In the genomic region with DNA sequence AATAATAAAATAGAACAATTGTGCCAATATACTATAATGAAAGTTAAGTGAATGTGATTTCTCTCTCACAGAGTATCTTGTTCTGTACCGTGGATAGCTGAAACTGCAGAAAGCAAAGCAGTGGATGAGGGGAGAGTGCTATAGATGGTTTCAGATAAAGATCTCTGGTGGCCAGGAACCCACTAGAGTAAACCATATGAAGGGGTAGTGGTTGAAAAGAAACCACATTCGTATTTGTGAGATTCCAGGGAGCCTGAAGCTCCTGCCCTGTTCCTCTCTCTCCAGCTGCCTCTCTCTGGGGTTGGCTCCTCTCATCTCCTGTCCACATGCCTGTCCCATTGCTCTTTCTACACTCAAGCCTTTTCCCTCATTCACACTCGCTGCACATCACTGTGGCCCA, we compare ENCODE assay signal across 16 cellular contexts. TPM values are rescaled to one million over a fixed set of nuclear protein-coding genes. Genes with fewer than 3 reads are reported as not detected.
A peak's percentile ranks its signal among the peaks of the same experiment; 100 is the strongest.
DNase-seq lines count a peak whose midpoint lies in the region; ATAC-seq and TF ChIP-seq lines count a peak whose summit lies in the region.
"Had no signal": no experiment of that assay in that cellular context is flagged by ENCODE, and none has a peak within 500 bp of the region (broad histone marks: within the 10 kb centered on the region; RNA-seq: fewer than 3 reads in every experiment).

No MANE protein-coding gene starts in this region.

- H3K9me2 ChIP-seq in Karpas-422 (replicated peaks; ENCODE audit: insufficient read depth, low read length): no peaks in the 10 kb centered on the region

- H3K9me3 ChIP-seq in gastroesophageal sphincter (no peaks in the 10 kb centered on the region), osteoblast (ENCODE audit: low read depth, low read length) (no peaks in the 10 kb centered on the region), A673 (ENCODE audit: low read depth, low read length, poor library complexity, severe bottlenecking) (no peaks in the 10 kb centered on the region), Karpas-422 (ENCODE audit: low read length) (no peaks in the 10 kb centered on the region)

- no TSS peak for BruUV-seq in A673 (replicated peaks; lab: Mats Ljungman, UMichigan)

- H3K4me3 ChIP-seq in gastroesophageal sphincter: no peak overlapping the region
- no peak overlapping the region for H3K4me3 ChIP-seq in osteoblast (ENCODE audit: insufficient read depth, low read length)
- no peak overlapping the region for H3K4me3 ChIP-seq in A673 (ENCODE audit: low read depth, low read length, poor library complexity, severe bottlenecking)
- no peak overlapping the region for H3K4me3 ChIP-seq in Karpas-422 (ENCODE audit: low read length)

- TF ChIP-seq POLR2A in gastroesophageal sphincter (IDR thresholded peaks at IDR 0.05): no peak

- H2AFZ ChIP-seq in osteoblast (ENCODE audit: low read length): no peak overlapping the region
- no peak overlapping the region for H2AFZ ChIP-seq in Karpas-422 (ENCODE audit: low read length)

- TF ChIP-seq CTCF in gastroesophageal sphincter (IDR thresholded peaks at IDR 0.05) (no peak), osteoblast (IDR thresholded peaks at IDR 0.05; ENCODE audit: extremely low read depth, low read depth, low read length) (no peak), A673 (conservative IDR thresholded peaks at IDR 0.05; ENCODE audit: low read depth, low read length) (no peak)

- peak overlapping the region; percentile 10 to 76 (median 73) for H3K27ac ChIP-seq in gastroesophageal sphincter
- H3K27ac ChIP-seq in osteoblast (ENCODE audit: low read depth, low read length): no peak overlapping the region
- no peak overlapping the region for H3K27ac ChIP-seq in A673 (ENCODE audit: low read depth, low read length, poor library complexity, severe bottlenecking)
- H3K27ac ChIP-seq in Karpas-422 (ENCODE audit: low read length): no peak overlapping the region

- ATAC-seq in gastroesophageal sphincter: no peak
- ATAC-seq: Right ventricle myocardium inferior had no signal

- peak; percentile 16 for DNase-seq in EH (ENCODE audit: low read depth)
- peak; percentile 17 for DNase-seq in SW480 (ENCODE audit: low spot score)
- DNase-seq in osteoblast (ENCODE audit: insufficient read length, low spot score, missing footprints): peak; percentile 58
- DNase-seq in stimulated activated naive CD4-positive, alpha-beta T cell (lab: John Stamatoyannopoulos, UW): no peak
- DNase-seq in A673 (ENCODE audit: low spot score): no peak
- no peak for DNase-seq in Karpas-422
- no peak for DNase-seq in stimulated activated CD4-positive, alpha-beta T cell treated with anti-CD3 and anti-CD28 coated beads, Interleukin-4, amount 100 ng/mL, for 4 hours
- DNase-seq: H7, Kasumi-1, NCI-H1694 treated with DMSO at 0.1 percent for 48 hours, NCI-H2081 treated with DMSO at 0.1 percent for 48 hours, NCI-H446 treated with DMSO at 0.1 percent for 48 hours, NCI-H526 treated with DMSO at 0.1 percent for 48 hours, OCI-M1 had no signal

- H3K36me3 ChIP-seq in gastroesophageal sphincter (no peaks in the 10 kb centered on the region), osteoblast (ENCODE audit: insufficient read depth, low read length) (peaks cover 4% of the 10 kb centered on the region), A673 (ENCODE audit: insufficient read depth, low read length, poor library complexity, severe bottlenecking) (no peaks in the 10 kb centered on the region), Karpas-422 (ENCODE audit: insufficient read depth, low read length) (no peaks in the 10 kb centered on the region)

- H3K79me2 ChIP-seq in osteoblast (ENCODE audit: insufficient read depth, low read length): peaks cover 93% of the 10 kb centered on the region
- no peaks in the 10 kb centered on the region for H3K79me2 ChIP-seq in Karpas-422 (ENCODE audit: low read length)

- H4K20me1 ChIP-seq in osteoblast (ENCODE audit: insufficient read depth, low read length): peaks cover 64% of the 10 kb centered on the region
- H4K20me1 ChIP-seq in Karpas-422 (ENCODE audit: insufficient read depth, low read depth, low read length): peaks cover 3% of the 10 kb centered on the region; the same call in 1 of the 2 replicates

- H3K27me3 ChIP-seq in gastroesophageal sphincter (no peaks in the 10 kb centered on the region), osteoblast (ENCODE audit: insufficient read depth, low read length) (no peaks in the 10 kb centered on the region), A673 (replicated peaks; ENCODE audit: insufficient read depth, low read depth, low read length, poor library complexity) (no peaks in the 10 kb centered on the region), Karpas-422 (ENCODE audit: low read length) (no peaks in the 10 kb centered on the region)

- WGBS in gastroesophageal sphincter (ENCODE audit: low coverage in 1 of 2), 2 donors: 49 to 57% methylated on average over 1 to 3 of the region's 3 CpGs

- no peak overlapping the region for H3K9ac ChIP-seq in Karpas-422 (ENCODE audit: low read length)

- peaks cover 0 to 65% (median 3%) of the 10 kb centered on the region in 3 donors for H3K4me1 ChIP-seq in gastroesophageal sphincter
- H3K4me1 ChIP-seq in osteoblast (ENCODE audit: insufficient read depth, low read length): no peaks in the 10 kb centered on the region
- H3K4me1 ChIP-seq in A673 (ENCODE audit: insufficient read depth, low read length, poor library complexity, severe bottlenecking): no peaks in the 10 kb centered on the region
- H3K4me1 ChIP-seq in Karpas-422 (ENCODE audit: low read length): no peaks in the 10 kb centered on the region

- CTCF ChIA-PET in A673 (lab: Charles Lee): no interaction called here

- no peak for TF ChIP-seq EP300 in gastroesophageal sphincter (IDR thresholded peaks at IDR 0.05)

- no peak overlapping the region for H3K4me2 ChIP-seq in osteoblast (ENCODE audit: insufficient read depth, low read length)
- no peak overlapping the region for H3K4me2 ChIP-seq in Karpas-422 (ENCODE audit: low read depth, low read length, poor library complexity, severe bottlenecking)

- POLR2A ChIA-PET in A673 (lab: Charles Lee; ENCODE audit: low non-redundant PET): no interaction called here

- intact Hi-C loops in A673 (cut with micrococcal nuclease; ENCODE audit: unreplicated experiment): no loop called here

RNA-seq across cellular contexts. Expression of gene ABHD17C, which starts 8.9 kb away (rescaled TPM):
- total RNA-seq in gastroesophageal sphincter (1 to 10 TPM; 1.4 to 5.4 (median 3.5) TPM), osteoblast (11.5 and 11.6 TPM in 2 replicates), A673 (2021) (7.8 and 9.9 TPM in 2 replicates)
- 0.48 and 1.4 TPM in 2 replicates for total RNA-seq in Karpas-422 (2014; rRNA removed; shearing (Covaris generic); ENCODE audit: low replicate concordance)

Comparison
In these comparisons a context has a peak if more than half of its experiments do, and no peak if none do; other contexts are left out.
1. DNase-seq: peak in EH (single experiment), SW480 (single experiment) and osteoblast (single experiment); none in stimulated activated naive CD4-positive, alpha-beta T cell (0 of 6), A673 (single experiment), Karpas-422 (single experiment) and stimulated activated CD4-positive, alpha-beta T cell treated with anti-CD3 and anti-CD28 coated beads, Interleukin-4, amount 100 ng/mL, for 4 hours (0 of 2).
2. H3K27ac ChIP-seq: peak in gastroesophageal sphincter (4 of 4); none in osteoblast (single experiment), A673 (single experiment) and Karpas-422 (single experiment).